23 cellular contexts compared by ENCODE assay signal in genomic region chr22:24030186-24030702, GRCh38. TPM values are rescaled to one million over a fixed set of nuclear protein-coding genes. Genes with fewer than 3 reads are reported as not detected.
A peak's percentile ranks its signal among the peaks of the same experiment; 100 is the strongest.
DNase-seq lines count a peak whose midpoint lies in the region; ATAC-seq and TF ChIP-seq lines count a peak whose summit lies in the region.
"Had no signal": no experiment of that assay in that cellular context is flagged by ENCODE, and none has a peak within 500 bp of the region (broad histone marks: within the 10 kb centered on the region; RNA-seq: fewer than 3 reads in every experiment).

No MANE protein-coding gene starts in this region.

- H3K36me3 ChIP-seq in HEK293 (ENCODE audit: control insufficient read depth in 2 of 2, insufficient read depth in 1 of 2, low read length in 2 of 2), result peaks cover 6% of the 10 kb centered on the region in 2 experiments; a peak in 2 of 3 replicates

- intact Hi-C loops in left cardiac atrium (cut with DNase I), result no loop called here

- no peak for TF ChIP-seq CTCF in HEK293 (tag by site-specific recombination; IDR thresholded peaks at IDR 0.05)
- no peak for TF ChIP-seq CTCF in osteocyte (IDR thresholded peaks at IDR 0.05)

- no peak overlapping the region for H3K4me3 ChIP-seq in HEK293 (ENCODE audit: low read depth, low read length)

- CTCF ChIA-PET in HEK293 (lab: Yijun Ruan, JAX), result interaction anchor here (0.6 to 1.0 kb wide), 3 partner anchors 9 to 84 kb away, joined by 3 to 4 read pairs (median 3); no protein-coding TSS in a partner anchor

- POLR2A ChIA-PET in HEK293 (lab: Yijun Ruan, JAX), result interaction anchor here (0.9 kb wide), 1 partner anchor 9 kb away, joined by 3 read pairs; no protein-coding TSS in a partner anchor

- no peaks in the 10 kb centered on the region for H3K36me3 Mint-ChIP-seq in osteocyte (ENCODE audit: unreplicated experiment)

- H3K4me3 Mint-ChIP-seq in osteocyte (ENCODE audit: unreplicated experiment), result no peak overlapping the region
- H3K4me3 Mint-ChIP-seq: T-helper 17 cell had no signal

- ATAC-seq in left cardiac atrium, result no peak
- ATAC-seq in HG03045 (IDR thresholded peaks at IDR 0.05; ENCODE audit: unreplicated experiment), result no peak
- ATAC-seq: HCT116, T-helper 17 cell had no signal

- H3K4me1 ChIP-seq in HEK293 (ENCODE audit: control insufficient read depth, insufficient read depth, low read length), result peaks cover 20% of the 10 kb centered on the region

- no peaks in the 10 kb centered on the region for H3K4me1 Mint-ChIP-seq in osteocyte (ENCODE audit: unreplicated experiment)

- peak; percentile 2 for DNase-seq in NCI-H345 (lab: John Stamatoyannopoulos, UW)
- no peak for DNase-seq in NCI-H345 treated with DMSO at 0.1 percent for 48 hours (lab: John Stamatoyannopoulos, UW; ENCODE audit: unreplicated experiment)
- DNase-seq in RPMI8226, result peak; percentile 67
- no peak for DNase-seq in osteocyte (ENCODE audit: extremely low spot score, unreplicated experiment)
- DNase-seq in left cardiac atrium, result no peak
- DNase-seq: CD8-positive, alpha-beta memory T cell; GOT3; KBM-7; MM.1S; NCI-H1048; NCI-H1436 treated with DMSO at 0.1 percent for 48 hours; NCI-H2029 treated with DMSO at 0.1 percent for 48 hours; NCI-H510A; NCI-H748 treated with DMSO at 0.1 percent for 48 hours; OCI-M1; Right ventricle myocardium superior; SW 1271; T-helper 17 cell had no signal

- H3K9me3 Mint-ChIP-seq in osteocyte (ENCODE audit: unreplicated experiment), result no peaks in the 10 kb centered on the region
- H3K9me3 Mint-ChIP-seq: CD8-positive, alpha-beta memory T cell had no signal

- H3K27ac Mint-ChIP-seq in osteocyte (ENCODE audit: unreplicated experiment), result peak overlapping the region; percentile 4
- H3K27ac Mint-ChIP-seq: T-helper 17 cell had no signal

- H3K9me3 ChIP-seq in HEK293 (ENCODE audit: control insufficient read depth, insufficient read depth, low read depth, low read length), result no peaks in the 10 kb centered on the region

- no peak overlapping the region for H3K27ac ChIP-seq in HEK293 (ENCODE audit: extremely low read depth, low read depth, low read length)
- H3K27ac ChIP-seq: C4-2B had no signal

- no peaks in the 10 kb centered on the region for H3K27me3 Mint-ChIP-seq in osteocyte (ENCODE audit: unreplicated experiment)
- H3K27me3 Mint-ChIP-seq: CD8-positive, alpha-beta memory T cell; T-helper 17 cell had no signal

TF ChIP-seq in HEK293, 187 proteins besides CTCF, POLR2A, EP300 and RAD21:
- TF ChIP-seq, protein P1, sequence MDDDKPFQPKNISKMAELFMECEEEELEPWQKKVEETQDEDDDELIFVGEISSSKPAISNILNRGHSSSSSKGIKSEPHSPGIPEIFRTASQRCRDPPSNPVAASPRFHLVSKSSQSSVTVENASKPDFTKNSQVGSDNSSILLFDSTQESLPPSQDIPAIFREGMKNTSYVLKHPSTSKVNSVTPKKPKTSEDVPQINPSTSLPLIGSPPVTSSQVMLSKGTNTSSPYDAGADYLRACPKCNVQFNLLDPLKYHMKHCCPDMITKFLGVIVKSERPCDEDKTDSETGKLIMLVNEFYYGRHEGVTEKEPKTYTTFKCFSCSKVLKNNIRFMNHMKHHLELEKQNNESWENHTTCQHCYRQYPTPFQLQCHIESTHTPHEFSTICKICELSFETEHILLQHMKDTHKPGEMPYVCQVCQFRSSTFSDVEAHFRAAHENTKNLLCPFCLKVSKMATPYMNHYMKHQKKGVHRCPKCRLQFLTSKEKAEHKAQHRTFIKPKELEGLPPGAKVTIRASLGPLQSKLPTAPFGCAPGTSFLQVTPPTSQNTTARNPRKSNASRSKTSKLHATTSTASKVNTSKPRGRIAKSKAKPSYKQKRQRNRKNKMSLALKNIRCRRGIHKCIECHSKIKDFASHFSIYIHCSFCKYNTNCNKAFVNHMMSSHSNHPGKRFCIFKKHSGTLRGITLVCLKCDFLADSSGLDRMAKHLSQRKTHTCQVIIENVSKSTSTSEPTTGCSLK (tag by site-specific recombination; IDR thresholded peaks at IDR 0.05), result no peak
- no peak for TF ChIP-seq ZNF707 (tag by site-specific recombination; IDR thresholded peaks at IDR 0.05)
- TF ChIP-seq, protein P2, sequence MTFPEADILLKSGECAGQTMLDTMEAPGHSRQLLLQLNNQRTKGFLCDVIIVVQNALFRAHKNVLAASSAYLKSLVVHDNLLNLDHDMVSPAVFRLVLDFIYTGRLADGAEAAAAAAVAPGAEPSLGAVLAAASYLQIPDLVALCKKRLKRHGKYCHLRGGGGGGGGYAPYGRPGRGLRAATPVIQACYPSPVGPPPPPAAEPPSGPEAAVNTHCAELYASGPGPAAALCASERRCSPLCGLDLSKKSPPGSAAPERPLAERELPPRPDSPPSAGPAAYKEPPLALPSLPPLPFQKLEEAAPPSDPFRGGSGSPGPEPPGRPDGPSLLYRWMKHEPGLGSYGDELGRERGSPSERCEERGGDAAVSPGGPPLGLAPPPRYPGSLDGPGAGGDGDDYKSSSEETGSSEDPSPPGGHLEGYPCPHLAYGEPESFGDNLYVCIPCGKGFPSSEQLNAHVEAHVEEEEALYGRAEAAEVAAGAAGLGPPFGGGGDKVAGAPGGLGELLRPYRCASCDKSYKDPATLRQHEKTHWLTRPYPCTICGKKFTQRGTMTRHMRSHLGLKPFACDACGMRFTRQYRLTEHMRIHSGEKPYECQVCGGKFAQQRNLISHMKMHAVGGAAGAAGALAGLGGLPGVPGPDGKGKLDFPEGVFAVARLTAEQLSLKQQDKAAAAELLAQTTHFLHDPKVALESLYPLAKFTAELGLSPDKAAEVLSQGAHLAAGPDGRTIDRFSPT (tag by site-specific recombination; IDR thresholded peaks at IDR 0.05), result no peak
- no peak for TF ChIP-seq REPIN1 (tag by site-specific recombination; IDR thresholded peaks at IDR 0.05; ENCODE audit: low read depth)
- 0 out of 2 replicates have a peak, but pooled peaks have one; percentile 36 for TF ChIP-seq ZSCAN30 (tag by site-specific recombination; IDR thresholded peaks at IDR 0.05)
- TF ChIP-seq, protein P3, sequence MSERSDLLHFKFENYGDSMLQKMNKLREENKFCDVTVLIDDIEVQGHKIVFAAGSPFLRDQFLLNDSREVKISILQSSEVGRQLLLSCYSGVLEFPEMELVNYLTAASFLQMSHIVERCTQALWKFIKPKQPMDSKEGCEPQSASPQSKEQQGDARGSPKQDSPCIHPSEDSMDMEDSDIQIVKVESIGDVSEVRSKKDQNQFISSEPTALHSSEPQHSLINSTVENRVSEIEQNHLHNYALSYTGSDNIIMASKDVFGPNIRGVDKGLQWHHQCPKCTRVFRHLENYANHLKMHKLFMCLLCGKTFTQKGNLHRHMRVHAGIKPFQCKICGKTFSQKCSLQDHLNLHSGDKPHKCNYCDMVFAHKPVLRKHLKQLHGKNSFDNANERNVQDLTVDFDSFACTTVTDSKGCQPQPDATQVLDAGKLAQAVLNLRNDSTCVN (tag by site-specific recombination; optimal IDR thresholded peaks at IDR 0.05), result no peak
- TF ChIP-seq ZNF169 (tag by site-specific recombination; IDR thresholded peaks at IDR 0.05), result no peak

RNA-seq across cellular contexts. Expression of gene CABIN1, which starts 19.1 kb away (rescaled TPM):
- 53.4 and 55.6 TPM in 2 replicates for total RNA-seq in osteocyte
- 10 to 100 TPM; 35.1 to 38.1 TPM for total RNA-seq in left cardiac atrium

RNA-seq across cellular contexts. Expression of gene GSTT4, which starts 25.0 kb away (rescaled TPM):
- total RNA-seq in osteocyte, result not detected in 2 replicates
- total RNA-seq in left cardiac atrium, result not detected
- total RNA-seq: CD8-positive, alpha-beta memory T cell; Right ventricle myocardium superior; SK-MEL-5; T-helper 17 cell had no signal

RNA-seq across cellular contexts. Expression of gene GSTT2, which starts 50.3 kb away (rescaled TPM):
- total RNA-seq in osteocyte (not detected in 2 replicates), left cardiac atrium (under 1 TPM; 0.38 to 0.65 TPM)
- total RNA-seq: CD8-positive, alpha-beta memory T cell; SK-MEL-5; T-helper 17 cell had no signal

RNA-seq across cellular contexts. Expression of gene DDT, which starts 56.0 kb away (rescaled TPM):
- 108 and 113 TPM in 2 replicates for total RNA-seq in osteocyte
- 100 to 1,000 TPM; 122 to 125 TPM for total RNA-seq in left cardiac atrium

Comparison
In these comparisons a context has a peak if more than half of its experiments do, and no peak if none do; other contexts are left out.
1. DNase-seq: peak in NCI-H345 (single experiment) and RPMI8226 (single experiment); none in NCI-H345 treated with DMSO at 0.1 percent for 48 hours (single experiment), osteocyte (single experiment) and left cardiac atrium (single experiment).